1 cellular context compared by ENCODE assay signal in genomic region chr6:6746970-6747338, GRCh38.
TF ChIP-seq lines count a peak whose summit lies in the region.

No MANE protein-coding gene starts in this region.

TF ChIP-seq in IMR-90, 13 proteins besides CTCF, POLR2A, EP300 and RAD21:
- TF ChIP-seq MXI1 (IDR thresholded peaks at IDR 0.05; ENCODE audit: borderline replicate concordance, low read depth, low read length) (no peak), ELK1 (IDR thresholded peaks at IDR 0.05; ENCODE audit: borderline replicate concordance, low read depth, low read length) (no peak), BHLHE40 (IDR thresholded peaks at IDR 0.05; ENCODE audit: low read depth, low read length) (no peak), RFX5 (IDR thresholded peaks at IDR 0.05; ENCODE audit: low read depth, low read length) (no peak), MAZ (IDR thresholded peaks at IDR 0.05; ENCODE audit: borderline replicate concordance, low read depth, low read length) (no peak), MAFK (IDR thresholded peaks at IDR 0.05; ENCODE audit: low read depth, low read length) (no peak)
